ENCODE assay signal across 2 cellular contexts in genomic region chr11:26936109-26936508, GRCh38.
TF ChIP-seq lines count a peak whose summit lies in the region.

No MANE protein-coding gene starts in this region.

TF ChIP-seq in GM23338, 12 proteins besides CTCF, POLR2A, EP300 and RAD21 (continued from another document):
- TF ChIP-seq ZNF462 (CRISPR knock-in tag; IDR thresholded peaks at IDR 0.05) (0 out of 2 replicates have a peak, but pooled peaks have one; percentile 12), CREB1 (CRISPR knock-in tag; IDR thresholded peaks at IDR 0.05; ENCODE audit: low read depth) (no peak)

TF ChIP-seq in WTC11, 78 proteins besides CTCF, POLR2A, EP300 and RAD21 (continued from another document):
- TF ChIP-seq AFF4 (CRISPR knock-in tag; IDR thresholded peaks at IDR 0.05; ENCODE audit: borderline replicate concordance), result no peak
